ENCODE assay signal across 1 cellular context in genomic region chr5:176359658-176360057, GRCh38.
A peak's percentile ranks its signal among the peaks of the same experiment; 100 is the strongest.
TF ChIP-seq lines count a peak whose summit lies in the region.

No MANE protein-coding gene starts in this region.

TF ChIP-seq in K562, 482 proteins besides CTCF, POLR2A, EP300 and RAD21:
- TF ChIP-seq RBBP5 (IDR thresholded peaks at IDR 0.05; ENCODE audit: borderline replicate concordance, insufficient read depth, low read length, poor library complexity, severe bottlenecking) (no peak), ZC3H8 (IDR thresholded peaks at IDR 0.05) (no peak), ZBTB8A (IDR thresholded peaks at IDR 0.05; ENCODE audit: partially characterized antibody) (no peak), LCOR (CRISPR knock-in tag; IDR thresholded peaks at IDR 0.05) (no peak), ZNF311 (CRISPR knock-in tag; IDR thresholded peaks at IDR 0.05) (no peak), NFE2 (IDR thresholded peaks at IDR 0.05; ENCODE audit: low read depth) (0 out of 2 replicates have a peak, but pooled peaks have one; percentile 26), ARID4B (CRISPR knock-in tag; IDR thresholded peaks at IDR 0.05) (no peak), HNRNPH1 (optimal IDR thresholded peaks at IDR 0.05; ENCODE audit: low read depth, low read length) (no peak), GTF2A2 (tag; IDR thresholded peaks at IDR 0.05) (no peak), ZNF584 (CRISPR knock-in tag; IDR thresholded peaks at IDR 0.05; ENCODE audit: low read depth) (no peak), TGIF2 (CRISPR knock-in tag; IDR thresholded peaks at IDR 0.05) (no peak), TSC22D4 (tag; IDR thresholded peaks at IDR 0.05) (no peak), ARNT (IDR thresholded peaks at IDR 0.05) (no peak), ZNF354B (CRISPR knock-in tag; IDR thresholded peaks at IDR 0.05) (no peak), PRDM10 (IDR thresholded peaks at IDR 0.05; ENCODE audit: partially characterized antibody) (peak; percentile 67), ZNF239 (CRISPR knock-in tag; IDR thresholded peaks at IDR 0.05) (no peak), DDX20 (tag; IDR thresholded peaks at IDR 0.05; ENCODE audit: low read depth) (no peak), MTA2 (IDR thresholded peaks at IDR 0.05; ENCODE audit: low read depth) (no peak), HIVEP1 (CRISPR knock-in tag; IDR thresholded peaks at IDR 0.05) (no peak), ZEB2 (IDR thresholded peaks at IDR 0.05) (no peak), TCF3 (CRISPR knock-in tag; IDR thresholded peaks at IDR 0.05) (no peak), KLF10 (CRISPR knock-in tag; IDR thresholded peaks at IDR 0.05) (no peak), CSDE1 (IDR thresholded peaks at IDR 0.05) (no peak), ZNF561 (CRISPR knock-in tag; conservative IDR thresholded peaks at IDR 0.05) (no peak), CBFA2T3 (IDR thresholded peaks at IDR 0.05) (peak; percentile 11; the same call in 1 of the 2 replicates)
- TF ChIP-seq, protein P1, sequence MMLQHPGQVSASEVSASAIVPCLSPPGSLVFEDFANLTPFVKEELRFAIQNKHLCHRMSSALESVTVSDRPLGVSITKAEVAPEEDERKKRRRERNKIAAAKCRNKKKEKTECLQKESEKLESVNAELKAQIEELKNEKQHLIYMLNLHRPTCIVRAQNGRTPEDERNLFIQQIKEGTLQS (IDR thresholded peaks at IDR 0.05): no peak
- TF ChIP-seq, protein P1 (CRISPR knock-in tag; conservative IDR thresholded peaks at IDR 0.05): no peak
- TF ChIP-seq, protein P2, sequence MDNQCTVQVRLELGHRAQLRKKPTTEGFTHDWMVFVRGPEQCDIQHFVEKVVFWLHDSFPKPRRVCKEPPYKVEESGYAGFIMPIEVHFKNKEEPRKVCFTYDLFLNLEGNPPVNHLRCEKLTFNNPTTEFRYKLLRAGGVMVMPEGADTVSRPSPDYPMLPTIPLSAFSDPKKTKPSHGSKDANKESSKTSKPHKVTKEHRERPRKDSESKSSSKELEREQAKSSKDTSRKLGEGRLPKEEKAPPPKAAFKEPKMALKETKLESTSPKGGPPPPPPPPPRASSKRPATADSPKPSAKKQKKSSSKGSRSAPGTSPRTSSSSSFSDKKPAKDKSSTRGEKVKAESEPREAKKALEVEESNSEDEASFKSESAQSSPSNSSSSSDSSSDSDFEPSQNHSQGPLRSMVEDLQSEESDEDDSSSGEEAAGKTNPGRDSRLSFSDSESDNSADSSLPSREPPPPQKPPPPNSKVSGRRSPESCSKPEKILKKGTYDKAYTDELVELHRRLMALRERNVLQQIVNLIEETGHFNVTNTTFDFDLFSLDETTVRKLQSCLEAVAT (IDR thresholded peaks at IDR 0.05): no peak
- TF ChIP-seq, protein P3, sequence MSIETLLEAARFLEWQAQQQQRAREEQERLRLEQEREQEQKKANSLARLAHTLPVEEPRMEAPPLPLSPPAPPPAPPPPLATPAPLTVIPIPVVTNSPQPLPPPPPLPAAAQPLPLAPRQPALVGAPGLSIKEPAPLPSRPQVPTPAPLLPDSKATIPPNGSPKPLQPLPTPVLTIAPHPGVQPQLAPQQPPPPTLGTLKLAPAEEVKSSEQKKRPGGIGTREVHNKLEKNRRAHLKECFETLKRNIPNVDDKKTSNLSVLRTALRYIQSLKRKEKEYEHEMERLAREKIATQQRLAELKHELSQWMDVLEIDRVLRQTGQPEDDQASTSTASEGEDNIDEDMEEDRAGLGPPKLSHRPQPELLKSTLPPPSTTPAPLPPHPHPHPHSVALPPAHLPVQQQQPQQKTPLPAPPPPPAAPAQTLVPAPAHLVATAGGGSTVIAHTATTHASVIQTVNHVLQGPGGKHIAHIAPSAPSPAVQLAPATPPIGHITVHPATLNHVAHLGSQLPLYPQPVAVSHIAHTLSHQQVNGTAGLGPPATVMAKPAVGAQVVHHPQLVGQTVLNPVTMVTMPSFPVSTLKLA (conservative IDR thresholded peaks at IDR 0.05): 0 out of 4 replicates have a peak, but pooled peaks of 1 of the 2 experiments have one; percentile 18
- TF ChIP-seq, protein P4, sequence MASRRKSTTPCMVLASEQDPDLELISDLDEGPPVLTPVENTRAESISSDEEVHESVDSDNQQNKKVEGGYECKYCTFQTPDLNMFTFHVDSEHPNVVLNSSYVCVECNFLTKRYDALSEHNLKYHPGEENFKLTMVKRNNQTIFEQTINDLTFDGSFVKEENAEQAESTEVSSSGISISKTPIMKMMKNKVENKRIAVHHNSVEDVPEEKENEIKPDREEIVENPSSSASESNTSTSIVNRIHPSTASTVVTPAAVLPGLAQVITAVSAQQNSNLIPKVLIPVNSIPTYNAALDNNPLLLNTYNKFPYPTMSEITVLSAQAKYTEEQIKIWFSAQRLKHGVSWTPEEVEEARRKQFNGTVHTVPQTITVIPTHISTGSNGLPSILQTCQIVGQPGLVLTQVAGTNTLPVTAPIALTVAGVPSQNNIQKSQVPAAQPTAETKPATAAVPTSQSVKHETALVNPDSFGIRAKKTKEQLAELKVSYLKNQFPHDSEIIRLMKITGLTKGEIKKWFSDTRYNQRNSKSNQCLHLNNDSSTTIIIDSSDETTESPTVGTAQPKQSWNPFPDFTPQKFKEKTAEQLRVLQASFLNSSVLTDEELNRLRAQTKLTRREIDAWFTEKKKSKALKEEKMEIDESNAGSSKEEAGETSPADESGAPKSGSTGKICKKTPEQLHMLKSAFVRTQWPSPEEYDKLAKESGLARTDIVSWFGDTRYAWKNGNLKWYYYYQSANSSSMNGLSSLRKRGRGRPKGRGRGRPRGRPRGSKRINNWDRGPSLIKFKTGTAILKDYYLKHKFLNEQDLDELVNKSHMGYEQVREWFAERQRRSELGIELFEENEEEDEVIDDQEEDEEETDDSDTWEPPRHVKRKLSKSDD (conservative IDR thresholded peaks at IDR 0.05; ENCODE audit: low read length): no peak
TF ChIP-seq in K562: peak in this region for 4.
